19 cellular contexts compared by ENCODE assay signal in genomic region chr6:13159295-13159694, GRCh38.
DNase-seq lines count a peak whose midpoint lies in the region; ATAC-seq lines count a peak whose summit lies in the region.
"Had no signal": no experiment of that assay in that cellular context is flagged by ENCODE, and none has a peak within 500 bp of the region (broad histone marks: within the 10 kb centered on the region; RNA-seq: fewer than 3 reads in every experiment).

No MANE protein-coding gene starts in this region.

- peak overlapping the region; percentile 35 for H3K27ac ChIP-seq in adipose tissue (ENCODE audit: low read depth, low read length)
- H3K27ac ChIP-seq: KMS-11, right atrium auricular region, suprapubic skin had no signal

- peak; percentile 65 for DNase-seq in GDM1 (lab: John Stamatoyannopoulos, UW)
- peak; percentile 60 for DNase-seq in MV-4-11 (lab: John Stamatoyannopoulos, UW)
- DNase-seq in pons (ENCODE audit: low spot score), result peak; percentile 31
- DNase-seq in NCI-H2081 (lab: John Stamatoyannopoulos, UW), result no peak
- no peak for DNase-seq in stimulated activated CD4-positive, alpha-beta T cell treated with anti-CD3 and anti-CD28 coated beads, Interleukin-4, amount 100 ng/mL, for 24 hours
- DNase-seq: activated CD4-positive, alpha-beta T cell treated with anti-CD3 and anti-CD28 coated beads, Interleukin-2, amount 50 U/mL, for 48 hours; activated T-cell treated with anti-CD3 and anti-CD28 coated beads for 4 hours; CD8-positive, alpha-beta memory T cell; erythroblast; mammary epithelial cell; NCI-H1417 treated with DMSO at 0.1 percent for 48 hours; NCI-H526 treated with DMSO at 0.1 percent for 48 hours; SHP77 treated with DMSO at 0.1 percent for 48 hours; T-helper 17 cell had no signal

- 56 to 88% (median 73%) methylated on average over 3 of the region's 3 CpGs for WGBS in adipose tissue, 3 donors

- no peak for ATAC-seq in GM21723 (IDR thresholded peaks at IDR 0.05; ENCODE audit: unreplicated experiment)
- ATAC-seq: T-helper 17 cell had no signal

Comparison
In these comparisons a context has a peak if more than half of its experiments do, and no peak if none do; other contexts are left out.
1. DNase-seq: peak in GDM1 (single experiment), MV-4-11 (single experiment) and pons (single experiment); none in NCI-H2081 (0 of 2) and stimulated activated CD4-positive, alpha-beta T cell treated with anti-CD3 and anti-CD28 coated beads, Interleukin-4, amount 100 ng/mL, for 24 hours (single experiment).